Comparison of ENCODE assay signal across 13 cellular contexts in genomic region chr2:150279673-150280072, GRCh38.
A peak's percentile ranks its signal among the peaks of the same experiment; 100 is the strongest.
DNase-seq lines count a peak whose midpoint lies in the region; TF ChIP-seq lines count a peak whose summit lies in the region.
"Had no signal": no experiment of that assay in that cellular context is flagged by ENCODE, and none has a peak within 500 bp of the region (broad histone marks: within the 10 kb centered on the region; RNA-seq: fewer than 3 reads in every experiment).

No MANE protein-coding gene starts in this region.

- no peak overlapping the region for H2AK5ac ChIP-seq in mesenchymal stem cell (ENCODE audit: low read length, severe bottlenecking)

- DNase-seq in adipocyte (ENCODE audit: low read depth) (peak; percentile 28), coronary artery (ENCODE audit: low spot score) (no peak), mesenchymal stem cell (peak; percentile 60), transverse colon (no peak), suprapubic skin (ENCODE audit: low spot score in 2 of 2) (no peak), SKM-1 (lab: John Stamatoyannopoulos, UW; ENCODE audit: unreplicated experiment) (no peak)
- DNase-seq in CD4-positive, alpha-beta memory T cell, result no peak
- DNase-seq: NCI-H1417 treated with DMSO at 0.1 percent for 48 hours, NCI-H2081 treated with DMSO at 0.1 percent for 48 hours, NCI-H524 had no signal

- H3K27ac ChIP-seq in coronary artery (peak overlapping the region; percentile 31 to 43), mesenchymal stem cell (ENCODE audit: low read length, poor library complexity, severe bottlenecking) (no peak overlapping the region), transverse colon (peak overlapping the region; percentile 22 to 61 (median 38)), suprapubic skin (no peak overlapping the region)
- H3K27ac ChIP-seq in CD4-positive, alpha-beta memory T cell (ENCODE audit: low read depth, low read length), result no peak overlapping the region
- H3K27ac ChIP-seq: BLaER1 had no signal

- H3K14ac ChIP-seq in mesenchymal stem cell (ENCODE audit: low read length in 2 of 2), result no peak overlapping the region

- no peak overlapping the region for H4K91ac ChIP-seq in mesenchymal stem cell (ENCODE audit: low read length)

- no peaks in the 10 kb centered on the region for H3K36me3 Mint-ChIP-seq in CD4-positive, alpha-beta memory T cell
- H3K36me3 Mint-ChIP-seq: IgD-negative memory B cell had no signal

- peaks cover 11% of the 10 kb centered on the region for H3K9me3 ChIP-seq in adipocyte (ENCODE audit: control insufficient read depth, low read length)
- H3K9me3 ChIP-seq in mesenchymal stem cell (ENCODE audit: control insufficient read depth, low read length), result peaks cover 19% of the 10 kb centered on the region
- H3K9me3 ChIP-seq in transverse colon, result peaks cover 5 to 9% of the 10 kb centered on the region in 2 donors
- H3K9me3 ChIP-seq in suprapubic skin, result peaks cover 4% of the 10 kb centered on the region
- H3K9me3 ChIP-seq in CD4-positive, alpha-beta memory T cell (ENCODE audit: control insufficient read depth in 1 of 2, low read length in 2 of 2), result peaks cover 0 to 3% of the 10 kb centered on the region in 2 donors

- H3K4me1 ChIP-seq in adipocyte (ENCODE audit: control insufficient read depth, insufficient read depth, low read length) (peaks cover 43% of the 10 kb centered on the region), mesenchymal stem cell (ENCODE audit: control insufficient read depth, insufficient read depth, low read depth, low read length) (no peaks in the 10 kb centered on the region), transverse colon (peaks cover 0 to 7% (median 0%) of the 10 kb centered on the region in 4 donors), suprapubic skin (peaks cover 22% of the 10 kb centered on the region)
- no peaks in the 10 kb centered on the region for H3K4me1 ChIP-seq in CD4-positive, alpha-beta memory T cell (ENCODE audit: insufficient read depth, low read length)
- H3K4me1 ChIP-seq: HAP-1 had no signal

- no peak overlapping the region for H4K8ac ChIP-seq in mesenchymal stem cell (ENCODE audit: low read length)

- no peak overlapping the region for H3K18ac ChIP-seq in mesenchymal stem cell (ENCODE audit: low read depth in 1 of 2, low read length in 2 of 2)

- no peak for TF ChIP-seq CTCF in coronary artery (IDR thresholded peaks at IDR 0.05)
- TF ChIP-seq CTCF in transverse colon (IDR thresholded peaks at IDR 0.05), result no peak
- TF ChIP-seq CTCF in suprapubic skin (IDR thresholded peaks at IDR 0.05), result no peak

- in situ Hi-C loops in transverse colon (cut with MboI; ENCODE audit: low pct_ligation_motif_present in 1 of 4, low pct_unique_long_range_greater_than_20kb in 1 of 4, low sequenced_read_pairs in 3 of 4), result no loop called here

- H3K4me3 Mint-ChIP-seq in CD4-positive, alpha-beta memory T cell, result no peak overlapping the region
- H3K4me3 Mint-ChIP-seq: IgD-negative memory B cell had no signal

- H3K36me3 ChIP-seq in adipocyte (ENCODE audit: control insufficient read depth, insufficient read depth, low read length, severe bottlenecking) (no peaks in the 10 kb centered on the region), mesenchymal stem cell (ENCODE audit: control insufficient read depth in 1 of 2, insufficient read depth in 2 of 2, low read depth in 1 of 2, low read length in 2 of 2) (no peaks in the 10 kb centered on the region), transverse colon (no peaks in the 10 kb centered on the region), suprapubic skin (no peaks in the 10 kb centered on the region)
- no peaks in the 10 kb centered on the region for H3K36me3 ChIP-seq in CD4-positive, alpha-beta memory T cell (ENCODE audit: insufficient read depth, low read length)
- H3K36me3 ChIP-seq: BLaER1, HAP-1 had no signal

- no peak overlapping the region for H2BK120ac ChIP-seq in mesenchymal stem cell (ENCODE audit: low read depth, low read length)

- TF ChIP-seq POLR2A in transverse colon (IDR thresholded peaks at IDR 0.05) (no peak), suprapubic skin (IDR thresholded peaks at IDR 0.05) (no peak)

- H2AFZ ChIP-seq in mesenchymal stem cell (ENCODE audit: low read depth, low read length), result no peak overlapping the region

- no peak overlapping the region for H3K4me2 ChIP-seq in mesenchymal stem cell (ENCODE audit: low read length, poor library complexity, severe bottlenecking)

- H3K27ac Mint-ChIP-seq in CD4-positive, alpha-beta memory T cell, result no peak overlapping the region
- H3K27ac Mint-ChIP-seq: IgD-negative memory B cell had no signal

- no peak overlapping the region for H2BK5ac ChIP-seq in mesenchymal stem cell (ENCODE audit: low read depth, low read length, poor library complexity, severe bottlenecking)

- H3K9ac ChIP-seq in adipocyte (ENCODE audit: low read length) (no peak overlapping the region), mesenchymal stem cell (ENCODE audit: low read length) (peak overlapping the region; percentile 37)
- H3K9ac ChIP-seq: BLaER1 had no signal

- CTCF ChIA-PET in CD4-positive, alpha-beta memory T cell (lab: Charles Lee; ENCODE audit: partially characterized antibody), result no interaction called here

- no peaks in the 10 kb centered on the region for H3K79me1 ChIP-seq in mesenchymal stem cell (replicated peaks; ENCODE audit: low read length, poor library complexity, severe bottlenecking)

- no peaks in the 10 kb centered on the region for H3K4me1 Mint-ChIP-seq in CD4-positive, alpha-beta memory T cell
- H3K4me1 Mint-ChIP-seq: IgD-negative memory B cell had no signal

- no CpG with 5 or more reads among the region's 1 CpG for WGBS in mesenchymal stem cell
- WGBS in transverse colon (ENCODE audit: low coverage in 1 of 2), 2 donors, result 61 to 67% methylated on average over 1 of the region's 1 CpG
- 55% methylated on average over 1 of the region's 1 CpG for WGBS in suprapubic skin

- H3K23ac ChIP-seq in mesenchymal stem cell (ENCODE audit: low read length in 2 of 2), result no peak overlapping the region

- intact Hi-C loops in transverse colon (cut with DNase I; ENCODE audit: low total_unique reads), result no loop called here
- intact Hi-C loops in CD4-positive, alpha-beta memory T cell (cut with micrococcal nuclease), result no loop called here

- POLR2A ChIA-PET in CD4-positive, alpha-beta memory T cell (lab: Charles Lee; ENCODE audit: partially characterized antibody), result no interaction called here

- H3K4ac ChIP-seq in mesenchymal stem cell (ENCODE audit: low read depth in 1 of 2, low read length in 2 of 2), result no peak overlapping the region

- peaks cover 4 to 31% (median 14%) of the 10 kb centered on the region in 8 donors for H3K9me3 Mint-ChIP-seq in CD4-positive, alpha-beta memory T cell

- H3K27me3 Mint-ChIP-seq in CD4-positive, alpha-beta memory T cell, result no peaks in the 10 kb centered on the region
- H3K27me3 Mint-ChIP-seq: IgD-negative memory B cell had no signal

- H2BK12ac ChIP-seq in mesenchymal stem cell (ENCODE audit: low read length in 2 of 2), result no peak overlapping the region

- H3K27me3 ChIP-seq in adipocyte (replicated peaks; ENCODE audit: control insufficient read depth, insufficient read depth, low read length) (no peaks in the 10 kb centered on the region), mesenchymal stem cell (ENCODE audit: control insufficient read depth in 1 of 2, insufficient read depth in 1 of 2, low read length in 2 of 2) (no peaks in the 10 kb centered on the region), transverse colon (no peaks in the 10 kb centered on the region), suprapubic skin (no peaks in the 10 kb centered on the region)
- H3K27me3 ChIP-seq in CD4-positive, alpha-beta memory T cell (ENCODE audit: insufficient read depth, low read length), result no peaks in the 10 kb centered on the region
- H3K27me3 ChIP-seq: BLaER1 had no signal

- no peak for TF ChIP-seq EP300 in transverse colon (IDR thresholded peaks at IDR 0.05; ENCODE audit: low read depth)
- TF ChIP-seq EP300 in suprapubic skin (IDR thresholded peaks at IDR 0.05), result no peak

- peak overlapping the region; percentile 29 for H3K4me3 ChIP-seq in adipocyte (ENCODE audit: low read length)
- H3K4me3 ChIP-seq in coronary artery, result no peak overlapping the region
- H3K4me3 ChIP-seq in mesenchymal stem cell (ENCODE audit: insufficient read depth in 1 of 2, low read depth in 1 of 2, low read length in 2 of 2), result no peak overlapping the region
- no peak overlapping the region for H3K4me3 ChIP-seq in transverse colon
- no peak overlapping the region for H3K4me3 ChIP-seq in suprapubic skin
- H3K4me3 ChIP-seq in CD4-positive, alpha-beta memory T cell (ENCODE audit: low read length in 2 of 2), result no peak overlapping the region
- H3K4me3 ChIP-seq: BLaER1, HAP-1 had no signal

- H2BK15ac ChIP-seq in mesenchymal stem cell (ENCODE audit: low read depth, poor library complexity, severe bottlenecking), result no peak overlapping the region

Comparison
In these comparisons a context has a peak if more than half of its experiments do, and no peak if none do; other contexts are left out.
1. DNase-seq: peak in adipocyte (single experiment) and mesenchymal stem cell (single experiment); none in coronary artery (single experiment), transverse colon (single experiment), suprapubic skin (0 of 2), CD4-positive, alpha-beta memory T cell (0 of 5) and SKM-1 (single experiment).
2. H3K27ac ChIP-seq: peak in coronary artery (2 of 2) and transverse colon (4 of 4); none in mesenchymal stem cell (single experiment), suprapubic skin (single experiment) and CD4-positive, alpha-beta memory T cell (single experiment).